ENCODE assay signal across 2 cellular contexts in genomic region chr13:98466634-98467236, GRCh38.
TF ChIP-seq lines count a peak whose summit lies in the region.

No MANE protein-coding gene starts in this region.

TF ChIP-seq in HEK293T, 16 proteins besides CTCF, POLR2A, EP300 and RAD21:
- no peak for TF ChIP-seq PKNOX1 (IDR thresholded peaks at IDR 0.05)
- TF ChIP-seq ELF4 (IDR thresholded peaks at IDR 0.05), result no peak
- TF ChIP-seq CTBP1 (IDR thresholded peaks at IDR 0.05; ENCODE audit: borderline replicate concordance), result no peak
- no peak for TF ChIP-seq L3MBTL2 (conservative IDR thresholded peaks at IDR 0.05)
- TF ChIP-seq FOXK2 (IDR thresholded peaks at IDR 0.05), result no peak
- no peak for TF ChIP-seq ZNF384 (IDR thresholded peaks at IDR 0.05)
- TF ChIP-seq SUZ12 (IDR thresholded peaks at IDR 0.05), result no peak
- no peak for TF ChIP-seq FOXM1 (IDR thresholded peaks at IDR 0.05; ENCODE audit: borderline replicate concordance)
- no peak for TF ChIP-seq NFRKB (IDR thresholded peaks at IDR 0.05)

TF ChIP-seq in H1, 55 proteins besides CTCF, POLR2A, EP300 and RAD21 (continued from another document):
- TF ChIP-seq TBP (IDR thresholded peaks at IDR 0.05; ENCODE audit: low read depth, low read length) (no peak), ASH2L (IDR thresholded peaks at IDR 0.05; ENCODE audit: low read length) (no peak)
